In the genomic region with DNA sequence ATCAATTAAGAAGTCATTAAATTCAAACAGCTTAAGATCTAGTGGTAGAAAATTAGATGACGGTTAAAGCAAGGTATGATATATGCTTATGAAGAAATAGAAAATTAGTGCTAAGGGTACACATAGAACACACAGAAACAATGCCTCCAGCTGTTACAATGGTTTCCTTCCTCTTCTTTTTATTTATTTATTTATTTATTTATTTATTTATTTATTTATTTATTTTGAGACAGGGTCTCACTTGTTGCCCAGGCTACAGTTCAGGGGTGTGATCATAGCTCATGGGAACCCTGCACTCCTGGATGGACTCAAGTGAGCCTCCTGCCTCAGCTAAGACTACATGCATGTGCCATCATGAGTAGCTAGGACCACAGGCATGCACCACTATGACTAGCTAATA, we compare ENCODE assay signal across 8 cellular contexts.
"Had no signal": no experiment of that assay in that cellular context is flagged by ENCODE, and none has a peak within 500 bp of the region (broad histone marks: within the 10 kb centered on the region; RNA-seq: fewer than 3 reads in every experiment).

No MANE protein-coding gene starts in this region.

- DNase-seq: GDM1, GF-D8 had no signal

- ATAC-seq: GM12878 had no signal

- H3K4me3 ChIP-seq: GM12878 had no signal

- FAIRE-seq: G401.6, GM12878, GM12891, GM12892, GM18507, GM19239 had no signal
